In genomic region chr4:16583764-16584163, GRCh38 we compare ENCODE assay signal across 23 cellular contexts.
"Had no signal": no experiment of that assay in that cellular context is flagged by ENCODE, and none has a peak within 500 bp of the region (broad histone marks: within the 10 kb centered on the region; RNA-seq: fewer than 3 reads in every experiment).

No MANE protein-coding gene starts in this region.

- H3K27me3 ChIP-seq: body of pancreas, foreskin keratinocyte, stomach, testis, upper lobe of left lung had no signal

- H3K27ac Mint-ChIP-seq: activated CD8-positive, alpha-beta memory T cell treated with anti-CD3 and anti-CD28 coated beads, Interleukin-2, amount 10 ng/mL, durations not matched to agents 7 days and 5 days; activated naive CD4-positive, alpha-beta T cell treated with anti-CD3 and anti-CD28 coated beads, Interleukin-2, amount 10 ng/mL, durations not matched to agents 7 days and 5 days; activated T-helper 2 cell treated with anti-CD3 and anti-CD28 coated beads, Interferon-gamma antibody, Interleukin-2, Interleukin-4, amounts not matched to agents 10 μg/mL and 5 μg/mL and 100 μg/mL, durations not matched to agents 14 hours and 24 hours and 36 hours; mesothelial cell of epicardium; T-cell had no signal

- H3K4me3 Mint-ChIP-seq: activated CD8-positive, alpha-beta memory T cell treated with anti-CD3 and anti-CD28 coated beads, Interleukin-2, amount 10 ng/mL, durations not matched to agents 7 days and 5 days; activated naive CD4-positive, alpha-beta T cell treated with anti-CD3 and anti-CD28 coated beads, Interleukin-2, amount 10 ng/mL, durations not matched to agents 7 days and 5 days; central memory CD8-positive, alpha-beta T cell; mesothelial cell of epicardium; neural crest cell; T-cell had no signal

- H3K9me3 ChIP-seq: body of pancreas, esophagus squamous epithelium, stomach, testis, upper lobe of left lung had no signal

- H3K79me2 ChIP-seq: parathyroid adenoma had no signal

- H3K27me3 Mint-ChIP-seq: activated CD8-positive, alpha-beta memory T cell treated with anti-CD3 and anti-CD28 coated beads, Interleukin-2, amount 10 ng/mL, durations not matched to agents 7 days and 5 days; activated naive CD4-positive, alpha-beta T cell treated with anti-CD3 and anti-CD28 coated beads, Interleukin-2, amount 10 ng/mL, durations not matched to agents 7 days and 5 days; central memory CD8-positive, alpha-beta T cell; T-cell had no signal

- DNase-seq: activated CD4-positive, alpha-beta T cell treated with anti-CD3 and anti-CD28 coated beads, Interleukin-2, amount 50 U/mL, for 48 hours; activated CD8-positive, alpha-beta memory T cell treated with anti-CD3 and anti-CD28 coated beads, Interleukin-2, amount 10 ng/mL, durations not matched to agents 7 days and 5 days; activated naive CD4-positive, alpha-beta T cell treated with anti-CD3 and anti-CD28 coated beads, Interleukin-2, amount 10 ng/mL, durations not matched to agents 7 days and 5 days; activated T-cell treated with anti-CD3 and anti-CD28 coated beads, Interleukin-2, amount 50 U/mL, for 1 hour; body of pancreas; cortex of kidney; effector CD4-positive, alpha-beta T cell; esophagus squamous epithelium; foreskin keratinocyte; stimulated activated CD4-positive, alpha-beta T cell treated with anti-CD3 and anti-CD28 coated beads, Interleukin-12 subunit alpha, Interleukin-12 subunit beta, amount 100 ng/mL, for 4 hours; stimulated activated CD4-positive, alpha-beta T cell treated with anti-CD3 and anti-CD28 coated beads, Interleukin-2, amount 100 ng/mL, for 24 hours; stomach; T-cell; T-helper 9 cell; testis; upper lobe of left lung had no signal

- ATAC-seq: activated CD8-positive, alpha-beta memory T cell treated with anti-CD3 and anti-CD28 coated beads, Interleukin-2, amount 10 ng/mL, durations not matched to agents 7 days and 5 days; body of pancreas; foreskin keratinocyte; T-cell had no signal

- H3K36me3 ChIP-seq: esophagus squamous epithelium had no signal

- H3K36me3 Mint-ChIP-seq: activated CD8-positive, alpha-beta memory T cell treated with anti-CD3 and anti-CD28 coated beads, Interleukin-2, amount 10 ng/mL, durations not matched to agents 7 days and 5 days; activated naive CD4-positive, alpha-beta T cell treated with anti-CD3 and anti-CD28 coated beads, Interleukin-2, amount 10 ng/mL, durations not matched to agents 7 days and 5 days; mesothelial cell of epicardium; T-cell had no signal

- H3K27ac ChIP-seq: body of pancreas, esophagus squamous epithelium, foreskin keratinocyte, parathyroid adenoma, stomach, testis, upper lobe of left lung, VCaP had no signal

- H3K9ac ChIP-seq: parathyroid adenoma had no signal

- H3K9me3 Mint-ChIP-seq: activated naive CD4-positive, alpha-beta T cell treated with anti-CD3 and anti-CD28 coated beads, Interleukin-2, amount 10 ng/mL, durations not matched to agents 7 days and 5 days; activated T-helper 2 cell treated with anti-CD3 and anti-CD28 coated beads, Interferon-gamma antibody, Interleukin-2, Interleukin-4, amounts not matched to agents 10 μg/mL and 5 μg/mL and 100 μg/mL, durations not matched to agents 14 hours and 24 hours and 36 hours; neural crest cell; T-cell had no signal

- H3K4me1 Mint-ChIP-seq: activated CD8-positive, alpha-beta memory T cell treated with anti-CD3 and anti-CD28 coated beads, Interleukin-2, amount 10 ng/mL, durations not matched to agents 7 days and 5 days; activated naive CD4-positive, alpha-beta T cell treated with anti-CD3 and anti-CD28 coated beads, Interleukin-2, amount 10 ng/mL, durations not matched to agents 7 days and 5 days; central memory CD8-positive, alpha-beta T cell; mesothelial cell of epicardium; T-cell had no signal

- H2AFZ ChIP-seq: parathyroid adenoma had no signal

- H3K4me3 ChIP-seq: body of pancreas, esophagus squamous epithelium, lung, stomach, testis, upper lobe of left lung had no signal

- H3K4me1 ChIP-seq: body of pancreas, foreskin keratinocyte, parathyroid adenoma, stomach, testis, upper lobe of left lung had no signal
